In the genomic region with DNA sequence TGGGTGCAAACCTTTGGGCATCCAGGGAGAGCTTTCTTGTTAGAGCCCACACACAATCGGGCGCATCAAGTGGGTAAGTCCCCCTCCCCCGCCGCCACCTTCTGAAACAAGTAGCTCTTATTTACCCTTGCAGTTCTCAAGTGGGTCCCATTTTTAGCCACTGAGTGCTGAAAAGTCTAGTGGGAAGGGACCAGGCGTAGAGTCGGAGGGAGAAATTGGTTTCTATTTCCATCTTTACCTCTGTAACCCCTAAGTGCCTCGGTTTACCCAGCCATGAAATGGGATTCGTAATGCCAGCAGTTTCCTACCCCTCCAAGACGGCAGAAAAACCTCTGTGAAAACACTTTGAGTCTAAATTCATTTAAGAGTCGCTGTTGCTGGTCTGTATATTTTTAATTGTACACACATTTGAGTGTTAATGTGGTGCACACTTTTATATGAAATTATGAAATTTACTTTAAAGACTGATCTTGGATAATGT, we compare ENCODE assay signal across 8 cellular contexts. TPM values are rescaled to one million over a fixed set of nuclear protein-coding genes. Genes with fewer than 3 reads are reported as not detected.
DNase-seq lines count a peak whose midpoint lies in the region; ATAC-seq and TF ChIP-seq lines count a peak whose summit lies in the region.

No MANE protein-coding gene starts in this region.

- WGBS in gastroesophageal sphincter (ENCODE audit: low coverage in 1 of 2), 2 donors, result 21 to 36% methylated on average over 4 to 5 of the region's 10 CpGs

- DNase-seq in activated CD4-positive, alpha-beta T cell treated with anti-CD3 and anti-CD28 coated beads, Interleukin-2, amount 10 ng/mL, durations not matched to agents 7 days and 5 days, result peak; percentile 6
- no peak for DNase-seq in activated CD4-positive, alpha-beta T cell treated with anti-CD3 and anti-CD28 coated beads for 48 hours
- DNase-seq in activated CD4-positive, alpha-beta T cell treated with anti-CD3 and anti-CD28 coated beads, Interleukin-2, amount 50 U/mL, for 4 hours, result peak; percentile 7 to 14
- DNase-seq in progenitor cell of endocrine pancreas (ENCODE audit: low spot score, unreplicated experiment) (no peak), KG1 (lab: John Stamatoyannopoulos, UW) (no peak), NCI-H524 treated with DMSO at 0.1 percent for 48 hours (lab: John Stamatoyannopoulos, UW) (no peak), NOMO-1 treated with dmso at 0.1 percent for 144 hours (lab: John Stamatoyannopoulos, UW; ENCODE audit: unreplicated experiment) (no peak)

- H3K9me3 Mint-ChIP-seq in activated CD4-positive, alpha-beta T cell treated with anti-CD3 and anti-CD28 coated beads, Interleukin-2, amount 10 ng/mL, durations not matched to agents 7 days and 5 days, result no peaks in the 10 kb centered on the region
- H3K9me3 Mint-ChIP-seq in progenitor cell of endocrine pancreas (ENCODE audit: low read depth), result no peaks in the 10 kb centered on the region

- CTCF ChIA-PET in activated CD4-positive, alpha-beta T cell treated with anti-CD3 and anti-CD28 coated beads, Interleukin-2, amount 10 ng/mL, durations not matched to agents 7 days and 5 days (lab: Charles Lee), result interaction anchor here (0.5 to 1.2 kb wide), 4 partner anchors 31 to 121 kb away, joined by 3 read pairs; no protein-coding TSS in a partner anchor

- no peak for TF ChIP-seq CTCF in gastroesophageal sphincter (IDR thresholded peaks at IDR 0.05)
- no peak for TF ChIP-seq CTCF in progenitor cell of endocrine pancreas (IDR thresholded peaks at IDR 0.05; ENCODE audit: unreplicated experiment)

- no peak for TF ChIP-seq POLR2A in gastroesophageal sphincter (IDR thresholded peaks at IDR 0.05)

- H3K27ac Mint-ChIP-seq in activated CD4-positive, alpha-beta T cell treated with anti-CD3 and anti-CD28 coated beads, Interleukin-2, amount 10 ng/mL, durations not matched to agents 7 days and 5 days, result no peak overlapping the region
- peak overlapping the region; percentile 95 for H3K27ac Mint-ChIP-seq in progenitor cell of endocrine pancreas

- H3K4me3 ChIP-seq in gastroesophageal sphincter, result peak overlapping the region; percentile 74 to 92

- H3K4me1 ChIP-seq in gastroesophageal sphincter, result peaks cover 0 to 25% (median 0%) of the 10 kb centered on the region in 3 donors

- POLR2A ChIA-PET in activated CD4-positive, alpha-beta T cell treated with anti-CD3 and anti-CD28 coated beads, Interleukin-2, amount 10 ng/mL, durations not matched to agents 7 days and 5 days (lab: Charles Lee), result no interaction called here

- H3K27me3 ChIP-seq in gastroesophageal sphincter, result no peaks in the 10 kb centered on the region

- H3K36me3 ChIP-seq in gastroesophageal sphincter, result peaks cover 0 to 4% of the 10 kb centered on the region in 2 donors

- H3K9me3 ChIP-seq in gastroesophageal sphincter, result no peaks in the 10 kb centered on the region

- H3K27ac ChIP-seq in gastroesophageal sphincter, result peak overlapping the region in 3 of 4 donors; percentile 75 to 84 (median 81)

- no peak for TF ChIP-seq EP300 in gastroesophageal sphincter (IDR thresholded peaks at IDR 0.05)

- H3K27me3 Mint-ChIP-seq in activated CD4-positive, alpha-beta T cell treated with anti-CD3 and anti-CD28 coated beads, Interleukin-2, amount 10 ng/mL, durations not matched to agents 7 days and 5 days, result peaks cover 55% of the 10 kb centered on the region
- no peaks in the 10 kb centered on the region for H3K27me3 Mint-ChIP-seq in progenitor cell of endocrine pancreas

- no peak for ATAC-seq in gastroesophageal sphincter

- no peaks in the 10 kb centered on the region for H3K36me3 Mint-ChIP-seq in activated CD4-positive, alpha-beta T cell treated with anti-CD3 and anti-CD28 coated beads, Interleukin-2, amount 10 ng/mL, durations not matched to agents 7 days and 5 days (ENCODE audit: low read depth)
- H3K36me3 Mint-ChIP-seq in progenitor cell of endocrine pancreas (ENCODE audit: insufficient read depth), result no peaks in the 10 kb centered on the region

- H3K4me1 Mint-ChIP-seq in activated CD4-positive, alpha-beta T cell treated with anti-CD3 and anti-CD28 coated beads, Interleukin-2, amount 10 ng/mL, durations not matched to agents 7 days and 5 days, result peaks cover 9% of the 10 kb centered on the region
- H3K4me1 Mint-ChIP-seq in progenitor cell of endocrine pancreas (ENCODE audit: low read depth), result peaks cover 55% of the 10 kb centered on the region

- peak overlapping the region; percentile 67 for H3K4me3 Mint-ChIP-seq in activated CD4-positive, alpha-beta T cell treated with anti-CD3 and anti-CD28 coated beads, Interleukin-2, amount 10 ng/mL, durations not matched to agents 7 days and 5 days
- H3K4me3 Mint-ChIP-seq in progenitor cell of endocrine pancreas (ENCODE audit: low read depth), result peak overlapping the region; percentile 93

RNA-seq across cellular contexts. Expression of a gene that starts 0.9 kb away (rescaled TPM):
- under 1 TPM in 1 of 2 experiments, not detected in 1; 0.04 TPM for total RNA-seq in activated CD4-positive, alpha-beta T cell treated with anti-CD3 and anti-CD28 coated beads, Interleukin-2, amount 10 ng/mL, durations not matched to agents 7 days and 5 days
- total RNA-seq in gastroesophageal sphincter (10 to 100 TPM; 15.3 to 19.5 (median 17.8) TPM), progenitor cell of endocrine pancreas (33.8 and 34.2 TPM in 2 replicates)

RNA-seq across cellular contexts. Expression of a gene that starts 45.3 kb away (rescaled TPM):
- total RNA-seq in activated CD4-positive, alpha-beta T cell treated with anti-CD3 and anti-CD28 coated beads, Interleukin-2, amount 10 ng/mL, durations not matched to agents 7 days and 5 days, result 1 to 10 TPM; 2.3 to 3.4 TPM
- total RNA-seq in gastroesophageal sphincter (1 to 10 TPM in 1 of 4 donors, under 1 TPM in 3; 0.62 to 1.2 (median 0.79) TPM), progenitor cell of endocrine pancreas (9.7 and 10.5 TPM in 2 replicates)

Comparison
In these comparisons a context has a peak if more than half of its experiments do, and no peak if none do; other contexts are left out.
1. DNase-seq: peak in activated CD4-positive, alpha-beta T cell treated with anti-CD3 and anti-CD28 coated beads, Interleukin-2, amount 10 ng/mL, durations not matched to agents 7 days and 5 days (single experiment) and activated CD4-positive, alpha-beta T cell treated with anti-CD3 and anti-CD28 coated beads, Interleukin-2, amount 50 U/mL, for 4 hours (2 of 2); none in activated CD4-positive, alpha-beta T cell treated with anti-CD3 and anti-CD28 coated beads for 48 hours (single experiment), progenitor cell of endocrine pancreas (single experiment), KG1 (single experiment), NCI-H524 treated with DMSO at 0.1 percent for 48 hours (single experiment) and NOMO-1 treated with dmso at 0.1 percent for 144 hours (single experiment).
2. RNA of a gene that starts 0.9 kb away (total RNA-seq): 33.8 to 34.2 TPM in progenitor cell of endocrine pancreas and 15.3 to 19.5 TPM in gastroesophageal sphincter; 0.04 TPM in activated CD4-positive, alpha-beta T cell treated with anti-CD3 and anti-CD28 coated beads, Interleukin-2, amount 10 ng/mL, durations not matched to agents 7 days and 5 days; every median in the first group is over 10 times any median in the second.